Comparison of ENCODE assay signal across 26 cellular contexts in genomic region chr15:63039811-63040210, GRCh38.
"Had no signal": no experiment of that assay in that cellular context is flagged by ENCODE, and none has a peak within 500 bp of the region (broad histone marks: within the 10 kb centered on the region; RNA-seq: fewer than 3 reads in every experiment).

No MANE protein-coding gene starts in this region.

- H3K27ac Mint-ChIP-seq: activated CD8-positive, alpha-beta T cell treated with anti-CD3 and anti-CD28 coated beads, Interleukin-2, amount 10 ng/mL, durations not matched to agents 7 days and 5 days; activated naive CD8-positive, alpha-beta T cell treated with anti-CD3 and anti-CD28 coated beads, Interleukin-2, amount 50 U/mL, for 24 hours; activated T-helper 1 cell treated with anti-CD3 and anti-CD28 coated beads, Interleukin-12 subunit alpha, Interleukin-12 subunit beta, Interleukin-2, Interleukin-4 antibody, amounts not matched to agents 30 ng/mL and 10 ng/mL and 1 ng/mL, durations not matched to agents 14 hours and 24 hours and 36 hours; natural killer cell; stimulated activated memory B cell treated with anti-CD40 and anti-IgM and Interleukin-4, amounts not matched to agents 10 μg/mL and 1 μg/mL and 100 μg/mL, for 72 hours had no signal

- H3K4me3 Mint-ChIP-seq: activated CD8-positive, alpha-beta T cell treated with anti-CD3 and anti-CD28 coated beads, Interleukin-2, amount 10 ng/mL, durations not matched to agents 7 days and 5 days; activated naive CD8-positive, alpha-beta T cell treated with anti-CD3 and anti-CD28 coated beads, Interleukin-2, amount 50 U/mL, for 24 hours; activated T-helper 1 cell treated with anti-CD3 and anti-CD28 coated beads, Interleukin-12 subunit alpha, Interleukin-12 subunit beta, Interleukin-2, Interleukin-4 antibody, amounts not matched to agents 30 ng/mL and 10 ng/mL and 1 ng/mL, durations not matched to agents 14 hours and 24 hours and 36 hours; natural killer cell; stimulated activated memory B cell treated with anti-CD40 and anti-IgM and Interleukin-4, amounts not matched to agents 10 μg/mL and 1 μg/mL and 100 μg/mL, for 72 hours had no signal

- DNase-seq: activated CD4-positive, alpha-beta T cell treated with anti-CD3 and anti-CD28 coated beads for 1 hour; activated CD4-positive, alpha-beta T cell treated with anti-CD3 and anti-CD28 coated beads, Interleukin-2, amount 50 U/mL, for 1 hour; activated CD8-positive, alpha-beta T cell treated with anti-CD3 and anti-CD28 coated beads, Interleukin-2, amount 10 ng/mL, durations not matched to agents 7 days and 5 days; activated gamma-delta T cell; activated naive CD4-positive, alpha-beta T cell treated with anti-CD3 and anti-CD28 coated beads, Interleukin-2, amount 50 U/mL, for 16 hours; activated naive CD8-positive, alpha-beta T cell treated with anti-CD3 and anti-CD28 coated beads, Interleukin-2, amount 50 U/mL, for 24 hours; anterior cingulate cortex; brain microvascular endothelial cell; central memory CD4-positive, alpha-beta T cell; heart left ventricle; kidney; lower lobe of right lung; natural killer cell; right lobe of liver; small intestine; stimulated activated CD4-positive, alpha-beta T cell treated with anti-CD3 and anti-CD28 coated beads, Interleukin-15, amount 100 ng/mL, for 24 hours; stomach; T-helper 1 cell; transverse colon; uterus; WERI-Rb-1 had no signal

- H3K36me3 Mint-ChIP-seq: natural killer cell; stimulated activated memory B cell treated with anti-CD40 and anti-IgM and Interleukin-4, amounts not matched to agents 10 μg/mL and 1 μg/mL and 100 μg/mL, for 72 hours had no signal

- H3K27ac ChIP-seq: lower lobe of right lung, neutrophil, parathyroid adenoma, right lobe of liver, suprapubic skin, uterus, WERI-Rb-1 had no signal

- H3K4me3 ChIP-seq: heart left ventricle, lower lobe of right lung, right lobe of liver, stomach, suprapubic skin, transverse colon, uterus had no signal

- H3K4me1 ChIP-seq: parathyroid adenoma, uterus had no signal

- H3K9ac ChIP-seq: parathyroid adenoma had no signal

- H3K9me3 ChIP-seq: heart left ventricle, lower lobe of right lung, neutrophil, right lobe of liver, stomach, suprapubic skin, transverse colon, uterus had no signal

- H3K36me3 ChIP-seq: lower lobe of right lung, neutrophil, right lobe of liver, suprapubic skin, transverse colon, uterus, WERI-Rb-1 had no signal

- H3K9me3 Mint-ChIP-seq: activated naive CD8-positive, alpha-beta T cell treated with anti-CD3 and anti-CD28 coated beads, Interleukin-2, amount 50 U/mL, for 24 hours; activated T-helper 1 cell treated with anti-CD3 and anti-CD28 coated beads, Interleukin-12 subunit alpha, Interleukin-12 subunit beta, Interleukin-2, Interleukin-4 antibody, amounts not matched to agents 30 ng/mL and 10 ng/mL and 1 ng/mL, durations not matched to agents 14 hours and 24 hours and 36 hours; natural killer cell; stimulated activated memory B cell treated with anti-CD40 and anti-IgM and Interleukin-4, amounts not matched to agents 10 μg/mL and 1 μg/mL and 100 μg/mL, for 72 hours had no signal

- H2AFZ ChIP-seq: parathyroid adenoma had no signal

- H3K27me3 ChIP-seq: brain microvascular endothelial cell, right lobe of liver, uterus had no signal
